In the genomic region with DNA sequence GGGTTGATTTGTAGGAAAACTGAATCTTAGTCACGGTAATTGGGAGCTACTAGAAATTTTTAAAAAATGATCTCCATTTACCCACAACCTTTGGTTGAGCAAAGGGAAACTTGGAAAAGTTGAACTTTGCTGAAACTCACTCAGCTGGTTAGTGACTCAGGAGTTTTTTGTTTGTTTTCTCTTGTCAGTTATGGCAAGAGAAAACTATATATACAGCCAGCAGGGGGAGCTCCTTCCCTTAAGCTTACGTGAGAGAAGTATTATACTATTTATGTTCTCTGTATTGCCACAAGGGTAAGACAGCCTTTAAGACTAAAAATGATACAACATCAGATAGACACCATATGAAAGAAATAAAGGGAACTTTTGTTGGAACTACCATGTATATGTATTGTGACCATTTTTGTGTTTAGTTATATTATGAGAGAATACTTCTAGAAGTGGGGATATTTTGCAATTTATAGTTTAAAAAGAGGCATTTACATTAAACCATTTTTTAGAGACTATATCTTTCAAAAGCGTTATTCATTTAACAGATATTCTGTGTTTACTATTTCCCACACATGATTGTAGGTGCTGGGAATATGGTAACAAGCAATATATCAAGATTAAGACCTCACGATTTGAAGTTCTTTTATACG, we compare ENCODE assay signal across 8 cellular contexts. TPM values are rescaled to one million over a fixed set of nuclear protein-coding genes. Genes with fewer than 3 reads are reported as not detected.
A peak's percentile ranks its signal among the peaks of the same experiment; 100 is the strongest.
DNase-seq lines count a peak whose midpoint lies in the region; ATAC-seq, FAIRE-seq and TF ChIP-seq lines count a peak whose summit lies in the region.

No MANE protein-coding gene starts in this region.

- DNase-seq in GM13977 (ENCODE audit: low spot score) (peak; percentile 67), NCI-H1436 (lab: John Stamatoyannopoulos, UW) (peak; percentile 79), SKM-1 (lab: John Stamatoyannopoulos, UW; ENCODE audit: unreplicated experiment) (peak; percentile 35), K562 (ENCODE audit: extremely low read depth in 1 of 4, low spot score in 3 of 4) (peak; percentile 62 to 90 (median 70)), iPS-NIHi7 (ENCODE audit: extremely low spot score) (peak; percentile 62)
- DNase-seq in stimulated activated CD4-positive, alpha-beta T cell treated with anti-CD3 and anti-CD28 coated beads, Interleukin-1b, Interleukin-23, amount 100 ng/mL, for 4 hours (ENCODE audit: low read depth in 2 of 2), result peak; percentile 11 to 56

- peak overlapping the region; percentile 46 for H2AFZ ChIP-seq in K562 (ENCODE audit: low read depth, low read length)

- no peak overlapping the region for H3K27ac ChIP-seq in K562 (ENCODE audit: extremely low read depth, low read depth, low read length)

- H4K20me1 ChIP-seq in K562 (replicated peaks; ENCODE audit: control insufficient read depth, insufficient read depth, low read length), result no peaks in the 10 kb centered on the region

- in situ Hi-C loops in GM13977 (cut with MboI; ENCODE audit: low pct_unique_long_range_greater_than_20kb, low sequenced_read_pairs, unreplicated experiment) (loop anchor here (25.0 kb wide), 1 partner anchor 316 kb away; a partner anchor contains a TSS), K562 (cut with MboI) (loop anchor here (10.0 kb wide), 1 partner anchor 252 kb away; no protein-coding TSS in a partner anchor)

- intact Hi-C loops in K562 (cut with micrococcal nuclease), result loop anchor here (2.0 kb wide), 1 partner anchor 248 kb away; no protein-coding TSS in a partner anchor

- peak; percentile 54 for TF ChIP-seq EP300 in K562 (IDR thresholded peaks at IDR 0.05; ENCODE audit: low read length)

- no peaks in the 10 kb centered on the region for H3K9me1 ChIP-seq in K562 (ENCODE audit: control insufficient read depth, insufficient read depth, low read length)

- POLR2A ChIA-PET in K562 (lab: Yijun Ruan, JAX), result interaction anchor here (0.7 kb wide), 1 partner anchor 17 kb away, joined by 4 read pairs; no protein-coding TSS in a partner anchor

- TF ChIP-seq POLR2A in K562 (conservative IDR thresholded peaks at IDR 0.05), result no peak

- no peaks in the 10 kb centered on the region for H3K9me3 ChIP-seq in K562 (replicated peaks; ENCODE audit: control insufficient read depth, insufficient read depth, low read depth, low read length)

- WGBS in K562 (ENCODE audit: insufficient coverage, low coverage, missing lambda C conversion rate), result 2% methylated on average over 5 of the region's 5 CpGs

- no peak overlapping the region for H3K9ac ChIP-seq in K562 (ENCODE audit: insufficient read depth in 1 of 2, low read depth in 2 of 2, low read length in 2 of 2)

- BruUV-seq in K562 (replicated peaks; lab: Mats Ljungman, UMichigan), result no TSS peak

- H3K36me3 ChIP-seq in K562 (ENCODE audit: control insufficient read depth, insufficient read depth, low read length), result no peaks in the 10 kb centered on the region

- no peaks in the 10 kb centered on the region for H3K4me1 ChIP-seq in K562 (replicated peaks in 1 of 2; ENCODE audit: control insufficient read depth in 2 of 2, insufficient read depth in 2 of 2, low read length in 2 of 2)

- no peaks in the 10 kb centered on the region for H3K79me2 ChIP-seq in K562 (ENCODE audit: control insufficient read depth, insufficient read depth, low read length)

- H3K27me3 ChIP-seq in K562 (ENCODE audit: control insufficient read depth in 2 of 2, insufficient read depth in 2 of 2, low read length in 2 of 2), result peaks cover 5 to 13% of the 10 kb centered on the region in 2 experiments; a peak in 4 of 5 replicates

- TF ChIP-seq CTCF in GM13977 (IDR thresholded peaks at IDR 0.05; ENCODE audit: extremely low read depth, insufficient read depth, missing control alignments) (peak; percentile 72), K562 (IDR thresholded peaks at IDR 0.05 in 2 of 3, conservative IDR thresholded peaks at IDR 0.05 in 1 of 3; ENCODE audit: insufficient read depth in 2 of 3, low read depth in 1 of 3, low read length in 3 of 3) (peak; percentile 76 to 96 (median 89))

- TF ChIP-seq RAD21 in K562 (CRISPR knock-in tag; conservative IDR thresholded peaks at IDR 0.05 in 1 of 2, IDR thresholded peaks at IDR 0.05 in 1 of 2), result peak; percentile 45 to 69

- H3K4me3 ChIP-seq in K562, result no peak overlapping the region

- peak; percentile 83 for ATAC-seq in HG02885 (IDR thresholded peaks at IDR 0.05; ENCODE audit: poor library complexity, unreplicated experiment)
- ATAC-seq in K562, result peak; percentile 97

- no peak overlapping the region for H3K4me2 ChIP-seq in K562 (ENCODE audit: insufficient read depth, low read length)

- CTCF ChIA-PET in K562 (lab: Yijun Ruan, JAX; ENCODE audit: low intra/inter-chr PET ratio), result interaction anchor here (0.6 to 1.3 kb wide), 6 partner anchors 12 to 436 kb away, joined by 3 to 4 read pairs (median 3); no protein-coding TSS in a partner anchor

- FAIRE-seq in A204.1 (lab: Jason Lieb, UNC), result peak; percentile 96
- peak; percentile 89 for FAIRE-seq in K562 (lab: Jason Lieb, UNC)

TF ChIP-seq in K562, 482 proteins besides CTCF, POLR2A, EP300 and RAD21 (continues in another document):
- TF ChIP-seq, protein P1, sequence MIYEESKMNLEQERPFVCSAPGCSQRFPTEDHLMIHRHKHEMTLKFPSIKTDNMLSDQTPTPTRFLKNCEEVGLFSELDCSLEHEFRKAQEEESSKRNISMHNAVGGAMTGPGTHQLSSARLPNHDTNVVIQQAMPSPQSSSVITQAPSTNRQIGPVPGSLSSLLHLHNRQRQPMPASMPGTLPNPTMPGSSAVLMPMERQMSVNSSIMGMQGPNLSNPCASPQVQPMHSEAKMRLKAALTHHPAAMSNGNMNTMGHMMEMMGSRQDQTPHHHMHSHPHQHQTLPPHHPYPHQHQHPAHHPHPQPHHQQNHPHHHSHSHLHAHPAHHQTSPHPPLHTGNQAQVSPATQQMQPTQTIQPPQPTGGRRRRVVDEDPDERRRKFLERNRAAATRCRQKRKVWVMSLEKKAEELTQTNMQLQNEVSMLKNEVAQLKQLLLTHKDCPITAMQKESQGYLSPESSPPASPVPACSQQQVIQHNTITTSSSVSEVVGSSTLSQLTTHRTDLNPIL (CRISPR knock-in tag; IDR thresholded peaks at IDR 0.05), result no peak
- 0 out of 2 replicates have a peak, but pooled peaks have one; percentile 11 for TF ChIP-seq ARID1B (IDR thresholded peaks at IDR 0.05)
- TF ChIP-seq CREM (IDR thresholded peaks at IDR 0.05; ENCODE audit: low read depth), result 0 out of 2 replicates have a peak, but pooled peaks have one; percentile 13
- TF ChIP-seq, protein P2, sequence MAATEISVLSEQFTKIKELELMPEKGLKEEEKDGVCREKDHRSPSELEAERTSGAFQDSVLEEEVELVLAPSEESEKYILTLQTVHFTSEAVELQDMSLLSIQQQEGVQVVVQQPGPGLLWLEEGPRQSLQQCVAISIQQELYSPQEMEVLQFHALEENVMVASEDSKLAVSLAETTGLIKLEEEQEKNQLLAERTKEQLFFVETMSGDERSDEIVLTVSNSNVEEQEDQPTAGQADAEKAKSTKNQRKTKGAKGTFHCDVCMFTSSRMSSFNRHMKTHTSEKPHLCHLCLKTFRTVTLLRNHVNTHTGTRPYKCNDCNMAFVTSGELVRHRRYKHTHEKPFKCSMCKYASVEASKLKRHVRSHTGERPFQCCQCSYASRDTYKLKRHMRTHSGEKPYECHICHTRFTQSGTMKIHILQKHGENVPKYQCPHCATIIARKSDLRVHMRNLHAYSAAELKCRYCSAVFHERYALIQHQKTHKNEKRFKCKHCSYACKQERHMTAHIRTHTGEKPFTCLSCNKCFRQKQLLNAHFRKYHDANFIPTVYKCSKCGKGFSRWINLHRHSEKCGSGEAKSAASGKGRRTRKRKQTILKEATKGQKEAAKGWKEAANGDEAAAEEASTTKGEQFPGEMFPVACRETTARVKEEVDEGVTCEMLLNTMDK (IDR thresholded peaks at IDR 0.05; ENCODE audit: borderline replicate concordance, insufficient read depth, low read depth, low read length, poor library complexity, severe bottlenecking), result peak; percentile 56

RNA-seq across cellular contexts. Expression of a gene that starts 28.1 kb away (rescaled TPM):
- 0.16 and 0.21 TPM in 2 replicates for total RNA-seq in K562 (2011; cell fraction: chromatin; rRNA removed; ENCODE audit: low replicate concordance)
- total RNA-seq in K562 (2011; cell fraction: nucleolus; rRNA removed), result under 0.01 and 0.39 TPM in 2 replicates
- 0.23 and 0.29 TPM in 2 replicates for total RNA-seq in K562 (2011; cell fraction: nucleoplasm; rRNA removed)
- 0.08 and 0.32 TPM in 2 replicates for total RNA-seq in K562 (2014; rRNA removed)
- total RNA-seq in K562 (2014; rRNA removed; fragmentation: Illumina TruSeq; extraction: Trizol), result 0.15 and 0.19 TPM in 2 replicates
- total RNA-seq in K562 (2015; rRNA removed; fragmentation: Illumina TruSeq; extraction: Trizol), result 0.07 TPM in 1 of 2 replicates, not detected in the other
- total RNA-seq in K562 (2021), result 0.18 and 0.55 TPM in 2 replicates
- polyA plus RNA-seq in K562 (2011; rRNA removed), result 0.14 and 0.25 TPM in 2 replicates
- 0.16 and 0.58 TPM in 2 replicates for polyA plus RNA-seq in K562 (2011; cell fraction: cytosol; rRNA removed)
- 0.04 and 0.18 TPM in 2 replicates for polyA plus RNA-seq in K562 (2011; cell fraction: nucleus; rRNA removed)
- 0.10 and 0.21 TPM in 2 replicates for polyA plus RNA-seq in K562 (2012)
- 0.10 and 0.19 TPM in 2 replicates for polyA plus RNA-seq in K562 (2014; fragmentation: Illumina TruSeq; extraction: Trizol)
- under 1 TPM in 1 of 2 experiments, not detected in 1; 0.08 TPM for polyA plus RNA-seq in K562 (2014; fragmentation: Nextera tagmentation; extraction: Ambion mirVana)
- polyA plus RNA-seq in K562 (2014; rRNA removed), result 0.48 TPM in 1 of 2 replicates, not detected in the other
- polyA minus RNA-seq in K562 (2011; rRNA and poly(A)+ RNA removed), result 0.48 and 1.1 TPM in 2 replicates
- polyA minus RNA-seq in K562 (2011; cell fraction: cytosol; rRNA and poly(A)+ RNA removed), result not detected in 2 replicates
- polyA minus RNA-seq in K562 (2011; cell fraction: nucleus; rRNA and poly(A)+ RNA removed), result 0.13 and 0.22 TPM in 2 replicates

RNA-seq across cellular contexts. Expression of a gene that starts 37.1 kb away (rescaled TPM):
- total RNA-seq in K562 (2011; cell fraction: chromatin; rRNA removed; ENCODE audit: low replicate concordance), result 35.8 and 41.6 TPM in 2 replicates
- 33.9 and 38.3 TPM in 2 replicates for total RNA-seq in K562 (2011; cell fraction: nucleolus; rRNA removed)
- 46.0 and 52.8 TPM in 2 replicates for total RNA-seq in K562 (2011; cell fraction: nucleoplasm; rRNA removed)
- total RNA-seq in K562 (2014; rRNA removed) (11.5 and 14.9 TPM in 2 replicates), K562 (2014; rRNA removed; fragmentation: Illumina TruSeq; extraction: Trizol) (22.5 and 23.8 TPM in 2 replicates), K562 (2015; rRNA removed; fragmentation: Illumina TruSeq; extraction: Trizol) (26.0 and 26.9 TPM in 2 replicates), K562 (2021) (20.7 and 21.4 TPM in 2 replicates)
- polyA plus RNA-seq in K562 (2011; rRNA removed) (30.3 and 31.0 TPM in 2 replicates), K562 (2014; fragmentation: Illumina TruSeq; extraction: Trizol) (17.1 and 18.9 TPM in 2 replicates), K562 (2014; fragmentation: Nextera tagmentation; extraction: Ambion mirVana) (1 to 10 TPM; 4.6 to 5.0 TPM), K562 (2014; rRNA removed) (9.1 and 10.2 TPM in 2 replicates)
- 14.3 and 18.3 TPM in 2 replicates for polyA plus RNA-seq in K562 (2011; cell fraction: cytosol; rRNA removed)
- polyA plus RNA-seq in K562 (2011; cell fraction: nucleus; rRNA removed), result 8.8 and 10.3 TPM in 2 replicates
- 18.2 and 29.0 TPM in 2 replicates for polyA plus RNA-seq in K562 (2012)
- polyA minus RNA-seq in K562 (2011; rRNA and poly(A)+ RNA removed), result 47.9 and 67.8 TPM in 2 replicates
- polyA minus RNA-seq in K562 (2011; cell fraction: cytosol; rRNA and poly(A)+ RNA removed), result 28.9 and 41.8 TPM in 2 replicates
- 6.5 and 8.1 TPM in 2 replicates for polyA minus RNA-seq in K562 (2011; cell fraction: nucleus; rRNA and poly(A)+ RNA removed)
